ENCODE assay signal across 12 cellular contexts in genomic region chr19:38417146-38417543, GRCh38. TPM values are rescaled to one million over a fixed set of nuclear protein-coding genes. Genes with fewer than 3 reads are reported as not detected.
A peak's percentile ranks its signal among the peaks of the same experiment; 100 is the strongest.
DNase-seq lines count a peak whose midpoint lies in the region; ATAC-seq and TF ChIP-seq lines count a peak whose summit lies in the region.
"Had no signal": no experiment of that assay in that cellular context is flagged by ENCODE, and none has a peak within 500 bp of the region (broad histone marks: within the 10 kb centered on the region; RNA-seq: fewer than 3 reads in every experiment).

No MANE protein-coding gene starts in this region.

- peaks cover 21% of the 10 kb centered on the region for H3K4me1 Mint-ChIP-seq in stimulated activated naive CD8-positive, alpha-beta T cell treated with anti-CD3 and anti-CD28 coated beads, Interleukin-15, Interleukin-2, amounts not matched to agents 100 ng/mL and 50 ng/mL, for 24 hours (ENCODE audit: low read depth)
- H3K4me1 Mint-ChIP-seq in activated T-helper 1 cell treated with anti-CD3 and anti-CD28 coated beads, Interleukin-12 subunit alpha, Interleukin-12 subunit beta, Interleukin-2, Interleukin-4 antibody, amounts not matched to agents 30 ng/mL and 10 ng/mL and 1 ng/mL, durations not matched to agents 14 hours and 24 hours and 36 hours (ENCODE audit: low read depth): peaks cover 26% of the 10 kb centered on the region

- H2AK5ac ChIP-seq in trophoblast cell (ENCODE audit: low read length): no peak overlapping the region

- intact Hi-C loops in activated T-helper 1 cell treated with anti-CD3 and anti-CD28 coated beads, Interleukin-12 subunit alpha, Interleukin-12 subunit beta, Interleukin-2, Interleukin-4 antibody, amounts not matched to agents 30 ng/mL and 10 ng/mL and 1 ng/mL, durations not matched to agents 14 hours and 24 hours and 36 hours (cut with micrococcal nuclease): loop anchor here (1.0 kb wide), 1 partner anchor 14 kb away; the partner anchor contains the start of gene FAM98C

- H3K4me2 ChIP-seq in trophoblast cell (ENCODE audit: low read length): no peak overlapping the region

- H3K4me1 ChIP-seq in iPS-20b (ENCODE audit: insufficient read depth, low read length) (no peaks in the 10 kb centered on the region), upper lobe of left lung (peaks cover 13 to 15% (median 14%) of the 10 kb centered on the region in 4 donors), trophoblast cell (ENCODE audit: control insufficient read depth in 1 of 2, insufficient read depth in 2 of 2, low read length in 2 of 2) (peaks cover 0 to 12% of the 10 kb centered on the region in 2 experiments)

- no peak overlapping the region for H3K14ac ChIP-seq in trophoblast cell (ENCODE audit: low read length)

- H3K79me2 ChIP-seq in trophoblast cell (ENCODE audit: control insufficient read depth, insufficient read depth, low read length, poor library complexity): no peaks in the 10 kb centered on the region

- H2BK5ac ChIP-seq in trophoblast cell (ENCODE audit: low read depth, low read length, poor library complexity): no peak overlapping the region

- H4K12ac ChIP-seq in trophoblast cell (ENCODE audit: low read depth, low read length): no peak overlapping the region

- no peak for DNase-seq in stimulated activated naive CD8-positive, alpha-beta T cell treated with anti-CD3 and anti-CD28 coated beads, Interleukin-15, Interleukin-2, amounts not matched to agents 100 U/mL and 50 U/mL, for 24 hours
- DNase-seq in activated T-helper 1 cell treated with anti-CD3 and anti-CD28 coated beads, Interleukin-12 subunit alpha, Interleukin-12 subunit beta, Interleukin-2, Interleukin-4 antibody, amounts not matched to agents 30 ng/mL and 10 ng/mL and 1 ng/mL, durations not matched to agents 14 hours and 24 hours and 36 hours (ENCODE audit: low spot score): no peak
- DNase-seq in upper lobe of left lung (no peak), RPMI8226 (no peak), islet precursor cell (no peak), trophoblast cell (no peak)

- no peak for TF ChIP-seq POLR2A in upper lobe of left lung (IDR thresholded peaks at IDR 0.05)

- no peaks in the 10 kb centered on the region for H3K79me1 ChIP-seq in trophoblast cell (ENCODE audit: low read length)

- no peaks in the 10 kb centered on the region for H3K9me3 Mint-ChIP-seq in stimulated activated naive CD8-positive, alpha-beta T cell treated with anti-CD3 and anti-CD28 coated beads, Interleukin-15, Interleukin-2, amounts not matched to agents 100 ng/mL and 50 ng/mL, for 24 hours
- no peaks in the 10 kb centered on the region for H3K9me3 Mint-ChIP-seq in activated T-helper 1 cell treated with anti-CD3 and anti-CD28 coated beads, Interleukin-12 subunit alpha, Interleukin-12 subunit beta, Interleukin-2, Interleukin-4 antibody, amounts not matched to agents 30 ng/mL and 10 ng/mL and 1 ng/mL, durations not matched to agents 14 hours and 24 hours and 36 hours

- H3K36me3 Mint-ChIP-seq in stimulated activated naive CD8-positive, alpha-beta T cell treated with anti-CD3 and anti-CD28 coated beads, Interleukin-15, Interleukin-2, amounts not matched to agents 100 ng/mL and 50 ng/mL, for 24 hours (ENCODE audit: low read depth): no peaks in the 10 kb centered on the region
- no peaks in the 10 kb centered on the region for H3K36me3 Mint-ChIP-seq in activated T-helper 1 cell treated with anti-CD3 and anti-CD28 coated beads, Interleukin-12 subunit alpha, Interleukin-12 subunit beta, Interleukin-2, Interleukin-4 antibody, amounts not matched to agents 30 ng/mL and 10 ng/mL and 1 ng/mL, durations not matched to agents 14 hours and 24 hours and 36 hours (ENCODE audit: low read depth)

- H3K9ac ChIP-seq in iPS-20b (ENCODE audit: low read depth, low read length) (peak overlapping the region; percentile 25; the same call in 1 of the 2 replicates), trophoblast cell (ENCODE audit: low read length) (no peak overlapping the region)

- ATAC-seq in stimulated activated naive CD8-positive, alpha-beta T cell treated with anti-CD3 and anti-CD28 coated beads, Interleukin-15, Interleukin-2, amounts not matched to agents 100 U/mL and 50 U/mL, for 24 hours: no peak
- no peak for ATAC-seq in upper lobe of left lung (ENCODE audit: low FRiP score in 2 of 2)

- H3K36me3 ChIP-seq in iPS-20b (ENCODE audit: insufficient read depth, low read depth, low read length) (no peaks in the 10 kb centered on the region), upper lobe of left lung (peaks cover 0 to 5% (median 1%) of the 10 kb centered on the region in 4 donors), trophoblast cell (ENCODE audit: control insufficient read depth in 1 of 2, insufficient read depth in 2 of 2, low read length in 2 of 2) (no peaks in the 10 kb centered on the region)

- H3K9me3 ChIP-seq in iPS-20b (ENCODE audit: insufficient read depth, low read depth, low read length) (no peaks in the 10 kb centered on the region), upper lobe of left lung (no peaks in the 10 kb centered on the region), trophoblast cell (ENCODE audit: insufficient read depth, low read depth, low read length) (peaks cover 8% of the 10 kb centered on the region)
- H3K9me3 ChIP-seq: body of pancreas had no signal

- H3K27me3 ChIP-seq in iPS-20b (ENCODE audit: insufficient read depth, low read length): peaks cover 11% of the 10 kb centered on the region
- peaks cover 0 to 3% (median 0%) of the 10 kb centered on the region in 4 donors for H3K27me3 ChIP-seq in upper lobe of left lung
- H3K27me3 ChIP-seq in trophoblast cell (ENCODE audit: insufficient read depth, low read length): no peaks in the 10 kb centered on the region

- no peak for TF ChIP-seq CTCF in upper lobe of left lung (IDR thresholded peaks at IDR 0.05)

- no peak for TF ChIP-seq EP300 in upper lobe of left lung (IDR thresholded peaks at IDR 0.05)

- no peak overlapping the region for H4K8ac ChIP-seq in trophoblast cell (ENCODE audit: low read depth, low read length)

- H2BK12ac ChIP-seq in trophoblast cell (ENCODE audit: low read length): no peak overlapping the region

- H3K27ac Mint-ChIP-seq in stimulated activated naive CD8-positive, alpha-beta T cell treated with anti-CD3 and anti-CD28 coated beads, Interleukin-15, Interleukin-2, amounts not matched to agents 100 ng/mL and 50 ng/mL, for 24 hours: peak overlapping the region; percentile 61
- H3K27ac Mint-ChIP-seq in activated T-helper 1 cell treated with anti-CD3 and anti-CD28 coated beads, Interleukin-12 subunit alpha, Interleukin-12 subunit beta, Interleukin-2, Interleukin-4 antibody, amounts not matched to agents 30 ng/mL and 10 ng/mL and 1 ng/mL, durations not matched to agents 14 hours and 24 hours and 36 hours: peak overlapping the region; percentile 80

- no peak overlapping the region for H4K91ac ChIP-seq in trophoblast cell (ENCODE audit: low read depth, low read length)

- no peak overlapping the region for H2AFZ ChIP-seq in trophoblast cell (ENCODE audit: insufficient read depth, low read length, poor library complexity)

- H3K23ac ChIP-seq in trophoblast cell (ENCODE audit: low read length): no peak overlapping the region

- WGBS in upper lobe of left lung, 2 donors: 83 to 88% methylated on average over 8 of the region's 8 CpGs
- WGBS in trophoblast cell (ENCODE audit: extremely low coverage, insufficient coverage, insufficient read length): 100% methylated on average over 2 of the region's 8 CpGs

- peak overlapping the region; percentile 74; the same call in 1 of the 2 replicates for H3K4me3 ChIP-seq in iPS-20b (ENCODE audit: low read length)
- no peak overlapping the region for H3K4me3 ChIP-seq in upper lobe of left lung
- H3K4me3 ChIP-seq in trophoblast cell (ENCODE audit: low read depth, low read length): no peak overlapping the region
- H3K4me3 ChIP-seq: body of pancreas had no signal

- no peak overlapping the region for H3K18ac ChIP-seq in trophoblast cell (ENCODE audit: low read length)

- H3K27ac ChIP-seq in iPS-20b (ENCODE audit: low read length) (no peak overlapping the region), upper lobe of left lung (peak overlapping the region in 3 of 4 donors; percentile 58 to 77 (median 74)), trophoblast cell (ENCODE audit: low read depth, low read length) (no peak overlapping the region)
- H3K27ac ChIP-seq: body of pancreas had no signal

- H3K27me3 Mint-ChIP-seq in stimulated activated naive CD8-positive, alpha-beta T cell treated with anti-CD3 and anti-CD28 coated beads, Interleukin-15, Interleukin-2, amounts not matched to agents 100 ng/mL and 50 ng/mL, for 24 hours: no peaks in the 10 kb centered on the region
- H3K27me3 Mint-ChIP-seq in activated T-helper 1 cell treated with anti-CD3 and anti-CD28 coated beads, Interleukin-12 subunit alpha, Interleukin-12 subunit beta, Interleukin-2, Interleukin-4 antibody, amounts not matched to agents 30 ng/mL and 10 ng/mL and 1 ng/mL, durations not matched to agents 14 hours and 24 hours and 36 hours (ENCODE audit: insufficient read depth): no peaks in the 10 kb centered on the region

- no peak overlapping the region for H3K4ac ChIP-seq in trophoblast cell (ENCODE audit: low read depth, low read length)

- no peak overlapping the region for H2BK120ac ChIP-seq in trophoblast cell (ENCODE audit: insufficient read depth, low read length, poor library complexity)

- peak overlapping the region; percentile 79 for H3K4me3 Mint-ChIP-seq in stimulated activated naive CD8-positive, alpha-beta T cell treated with anti-CD3 and anti-CD28 coated beads, Interleukin-15, Interleukin-2, amounts not matched to agents 100 ng/mL and 50 ng/mL, for 24 hours
- H3K4me3 Mint-ChIP-seq in activated T-helper 1 cell treated with anti-CD3 and anti-CD28 coated beads, Interleukin-12 subunit alpha, Interleukin-12 subunit beta, Interleukin-2, Interleukin-4 antibody, amounts not matched to agents 30 ng/mL and 10 ng/mL and 1 ng/mL, durations not matched to agents 14 hours and 24 hours and 36 hours: peak overlapping the region; percentile 84

RNA-seq across cellular contexts. Expression of gene RASGRP4, which starts 8.9 kb away (rescaled TPM):
- 1.5 and 1.8 TPM in 2 replicates for total RNA-seq in activated T-helper 1 cell treated with anti-CD3 and anti-CD28 coated beads, Interleukin-12 subunit alpha, Interleukin-12 subunit beta, Interleukin-2, Interleukin-4 antibody, amounts not matched to agents 30 ng/mL and 10 ng/mL and 1 ng/mL, durations not matched to agents 14 hours and 24 hours and 36 hours
- total RNA-seq in upper lobe of left lung: 10 to 100 TPM in 4 of 6 donors, 1 to 10 TPM in 2; 4.4 to 17.5 (median 12.6) TPM
- polyA plus RNA-seq in trophoblast cell (2013): 0.03 TPM in 1 of 2 replicates, not detected in the other
- total RNA-seq: mammary epithelial cell, renal cortical epithelial cell had no signal
- polyA plus RNA-seq: BJ, mammary epithelial cell had no signal

RNA-seq across cellular contexts. Expression of gene FAM98C, which starts 14.3 kb away (rescaled TPM):
- total RNA-seq in activated T-helper 1 cell treated with anti-CD3 and anti-CD28 coated beads, Interleukin-12 subunit alpha, Interleukin-12 subunit beta, Interleukin-2, Interleukin-4 antibody, amounts not matched to agents 30 ng/mL and 10 ng/mL and 1 ng/mL, durations not matched to agents 14 hours and 24 hours and 36 hours: 26.6 and 27.5 TPM in 2 replicates
- 10 to 100 TPM; 16.0 to 75.4 (median 24.2) TPM for total RNA-seq in upper lobe of left lung
- polyA plus RNA-seq in trophoblast cell (2013): 3.6 and 4.1 TPM in 2 replicates

RNA-seq across cellular contexts. Expression of gene RYR1, which starts 16.3 kb away (rescaled TPM):
- 2.6 and 3.8 TPM in 2 replicates for total RNA-seq in activated T-helper 1 cell treated with anti-CD3 and anti-CD28 coated beads, Interleukin-12 subunit alpha, Interleukin-12 subunit beta, Interleukin-2, Interleukin-4 antibody, amounts not matched to agents 30 ng/mL and 10 ng/mL and 1 ng/mL, durations not matched to agents 14 hours and 24 hours and 36 hours
- 10 to 100 TPM in 1 of 6 donors, 1 to 10 TPM in 5; 1.1 to 22.0 (median 5.5) TPM for total RNA-seq in upper lobe of left lung
- polyA plus RNA-seq in trophoblast cell (2013): 0.10 TPM in 2 replicates

RNA-seq across cellular contexts. Expression of gene SPRED3, which starts 28.6 kb away (rescaled TPM):
- total RNA-seq in activated T-helper 1 cell treated with anti-CD3 and anti-CD28 coated beads, Interleukin-12 subunit alpha, Interleukin-12 subunit beta, Interleukin-2, Interleukin-4 antibody, amounts not matched to agents 30 ng/mL and 10 ng/mL and 1 ng/mL, durations not matched to agents 14 hours and 24 hours and 36 hours: 2.2 and 2.6 TPM in 2 replicates
- total RNA-seq in upper lobe of left lung: 1 to 10 TPM in 3 of 6 donors, under 1 TPM in 3; 0.11 to 2.1 (median 0.85) TPM
- 2.3 and 2.5 TPM in 2 replicates for polyA plus RNA-seq in trophoblast cell (2013)

RNA-seq across cellular contexts. Expression of gene GGN, which starts 29.3 kb away (rescaled TPM):
- total RNA-seq in activated T-helper 1 cell treated with anti-CD3 and anti-CD28 coated beads, Interleukin-12 subunit alpha, Interleukin-12 subunit beta, Interleukin-2, Interleukin-4 antibody, amounts not matched to agents 30 ng/mL and 10 ng/mL and 1 ng/mL, durations not matched to agents 14 hours and 24 hours and 36 hours: 0.17 and 0.39 TPM in 2 replicates
- 1 to 10 TPM in 3 of 6 donors, under 1 TPM in 3; 0.44 to 8.4 (median 0.95) TPM for total RNA-seq in upper lobe of left lung
- polyA plus RNA-seq in trophoblast cell (2013): 0.21 and 0.31 TPM in 2 replicates
- polyA plus RNA-seq: mammary epithelial cell had no signal

Comparison
In these comparisons a context has a peak if more than half of its experiments do, and no peak if none do; other contexts are left out.
1. H3K27ac ChIP-seq: peak in upper lobe of left lung (3 of 4); none in iPS-20b (single experiment) and trophoblast cell (single experiment).